ENCODE assay signal across 15 cellular contexts in the genomic region with DNA sequence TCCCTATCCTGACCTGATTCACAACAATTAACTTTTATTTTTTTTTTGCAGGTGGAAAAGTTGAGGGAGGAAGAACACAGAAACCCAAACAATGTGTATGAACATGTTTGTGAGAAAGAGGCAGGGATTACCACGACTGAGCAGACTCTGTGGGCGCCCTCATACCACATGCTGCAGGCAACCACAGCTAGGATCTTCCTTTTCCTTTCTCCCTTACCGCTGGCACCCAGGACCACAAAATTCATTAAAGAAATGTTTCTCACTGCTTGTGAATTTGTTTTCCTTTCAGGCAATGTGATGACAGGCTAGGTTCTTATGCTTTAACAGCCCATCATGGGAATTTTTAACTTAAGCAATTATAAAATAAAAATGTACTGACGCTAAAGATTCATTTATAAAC.
"Had no signal": no experiment of that assay in that cellular context is flagged by ENCODE, and none has a peak within 500 bp of the region (broad histone marks: within the 10 kb centered on the region; RNA-seq: fewer than 3 reads in every experiment).

No MANE protein-coding gene starts in this region.

- H3K9me3 Mint-ChIP-seq: activated naive CD4-positive, alpha-beta T cell treated with anti-CD3 and anti-CD28 coated beads for 36 hours; effector memory CD8-positive, alpha-beta T cell; nephron progenitor cell; stimulated activated naive B cell treated with anti-CD40 and anti-IgM and Interleukin-4, amounts not matched to agents 10 μg/mL and 1 μg/mL and 100 μg/mL, for 72 hours; T-helper 1 cell treated with Interleukin-12 subunit alpha and Interleukin-12 subunit beta and Interleukin-4 antibody, amounts not matched to agents 30 μg/mL and 1 μg/mL, for 36 hours had no signal

- H3K4me1 ChIP-seq: left ventricle myocardium inferior, psoas muscle, transverse colon had no signal

- H3K27ac ChIP-seq: heart left ventricle, left ventricle myocardium inferior, psoas muscle, transverse colon had no signal

- ATAC-seq: effector memory CD8-positive, alpha-beta T cell; heart left ventricle; psoas muscle; sciatic nerve; stimulated activated naive B cell treated with anti-CD40 and anti-IgM and Interleukin-4, amounts not matched to agents 10 μg/mL and 1 μg/mL and 100 μg/mL, for 72 hours had no signal

- H3K4me1 Mint-ChIP-seq: stimulated activated naive B cell treated with anti-CD40 and anti-IgM and Interleukin-4, amounts not matched to agents 10 μg/mL and 1 μg/mL and 100 μg/mL, for 72 hours had no signal

- H3K4me3 Mint-ChIP-seq: activated naive CD4-positive, alpha-beta T cell treated with anti-CD3 and anti-CD28 coated beads for 36 hours; effector memory CD8-positive, alpha-beta T cell; nephron progenitor cell; stimulated activated naive B cell treated with anti-CD40 and anti-IgM and Interleukin-4, amounts not matched to agents 10 μg/mL and 1 μg/mL and 100 μg/mL, for 72 hours; T-helper 1 cell treated with Interleukin-12 subunit alpha and Interleukin-12 subunit beta and Interleukin-4 antibody, amounts not matched to agents 30 μg/mL and 1 μg/mL, for 36 hours had no signal

- H3K4me3 ChIP-seq: heart left ventricle, left ventricle myocardium inferior, psoas muscle, transverse colon had no signal

- H3K9me3 ChIP-seq: heart left ventricle, left ventricle myocardium inferior, psoas muscle, transverse colon had no signal

- DNase-seq: activated CD4-positive, alpha-beta T cell treated with anti-CD3 and anti-CD28 coated beads for 48 hours; activated naive CD4-positive, alpha-beta T cell treated with anti-CD3 and anti-CD28 coated beads for 36 hours; central memory CD4-positive, alpha-beta T cell; effector memory CD8-positive, alpha-beta T cell; erythroblast; heart left ventricle; left ventricle myocardium inferior; mesenchymal stem cell; nephron progenitor cell; psoas muscle; stimulated activated CD4-positive, alpha-beta T cell treated with anti-CD3 and anti-CD28 coated beads, Interleukin-2, amount 100 ng/mL, for 24 hours; stimulated activated naive B cell treated with anti-CD40 and anti-IgM and Interleukin-4, amounts not matched to agents 10 μg/mL and 1 μg/mL and 100 μg/mL, for 72 hours; transverse colon had no signal

- H3K27me3 Mint-ChIP-seq: effector memory CD8-positive, alpha-beta T cell; stimulated activated naive B cell treated with anti-CD40 and anti-IgM and Interleukin-4, amounts not matched to agents 10 μg/mL and 1 μg/mL and 100 μg/mL, for 72 hours had no signal

- H3K36me3 ChIP-seq: heart left ventricle, left ventricle myocardium inferior, transverse colon had no signal

- H3K27ac Mint-ChIP-seq: activated naive CD4-positive, alpha-beta T cell treated with anti-CD3 and anti-CD28 coated beads for 36 hours; effector memory CD8-positive, alpha-beta T cell; nephron progenitor cell; stimulated activated naive B cell treated with anti-CD40 and anti-IgM and Interleukin-4, amounts not matched to agents 10 μg/mL and 1 μg/mL and 100 μg/mL, for 72 hours; T-helper 1 cell treated with Interleukin-12 subunit alpha and Interleukin-12 subunit beta and Interleukin-4 antibody, amounts not matched to agents 30 μg/mL and 1 μg/mL, for 36 hours had no signal

- H3K27me3 ChIP-seq: heart left ventricle, transverse colon had no signal
